Comparison of ENCODE assay signal across 8 cellular contexts in the genomic region with DNA sequence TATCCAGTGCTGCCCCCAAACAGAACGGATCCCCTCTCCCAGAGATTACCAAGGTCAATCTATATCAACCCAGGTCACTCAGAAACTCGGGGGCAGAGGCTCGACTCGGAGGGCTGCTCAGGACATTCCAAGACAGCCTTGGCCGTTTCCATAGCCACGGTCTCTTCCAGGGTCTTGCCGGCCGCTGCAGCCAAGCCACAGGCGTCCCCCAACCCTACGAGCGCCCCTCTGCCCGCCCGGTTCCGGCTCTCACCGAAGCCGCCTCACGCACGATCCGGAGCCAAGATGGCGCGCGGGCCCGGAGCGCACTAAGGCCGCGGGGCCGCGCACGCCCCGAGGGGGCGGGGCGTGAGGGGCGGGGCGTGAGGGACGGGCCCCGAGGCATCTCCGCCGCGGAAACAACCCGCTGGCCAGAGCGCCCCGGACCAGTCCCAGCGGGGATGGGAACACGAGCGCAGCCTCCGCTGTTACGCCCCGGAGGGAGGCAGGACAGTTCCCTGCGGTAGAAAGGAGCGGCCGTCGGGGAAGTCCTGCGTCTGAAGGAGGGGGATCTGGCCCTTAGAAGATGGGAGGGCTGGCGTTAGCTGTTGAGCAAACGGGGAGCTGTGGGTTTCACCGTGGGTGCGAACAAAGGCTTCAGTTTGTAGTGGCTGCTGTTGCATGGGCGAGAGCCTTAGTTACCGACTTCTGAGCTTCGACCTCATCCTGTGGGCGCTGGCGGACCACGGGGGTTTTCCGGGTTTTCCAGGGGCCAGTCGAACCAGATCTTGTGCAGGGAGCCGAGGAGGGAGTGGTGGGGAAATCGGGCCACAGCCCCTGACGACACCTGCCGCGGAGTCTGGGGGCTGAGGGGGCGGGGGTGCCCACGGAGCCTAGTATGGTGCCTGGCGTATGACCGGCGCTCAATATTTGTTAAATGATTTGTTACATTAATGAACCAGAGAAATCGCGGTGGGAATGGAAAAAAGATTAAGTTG. TPM values are rescaled to one million over a fixed set of nuclear protein-coding genes. Genes with fewer than 3 reads are reported as not detected.
A peak's percentile ranks its signal among the peaks of the same experiment; 100 is the strongest.
DNase-seq lines count a peak whose midpoint lies in the region; ATAC-seq and TF ChIP-seq lines count a peak whose summit lies in the region.

A gene with protein sequence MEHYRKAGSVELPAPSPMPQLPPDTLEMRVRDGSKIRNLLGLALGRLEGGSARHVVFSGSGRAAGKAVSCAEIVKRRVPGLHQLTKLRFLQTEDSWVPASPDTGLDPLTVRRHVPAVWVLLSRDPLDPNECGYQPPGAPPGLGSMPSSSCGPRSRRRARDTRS (minus strand): TSS at position 287 of the 977 bp plus-strand sequence. CDS start 801 bp downstream, outside the sequence.

- H3K9me3 Mint-ChIP-seq in IgD-negative memory B cell = no peaks in the 10 kb centered on the region

- no peak for TF ChIP-seq CTCF in foreskin keratinocyte (conservative IDR thresholded peaks at IDR 0.05)

- peaks cover 33% of the 10 kb centered on the region for H3K36me3 ChIP-seq in neuron (ENCODE audit: insufficient read depth, low read length)

- H3K36me3 Mint-ChIP-seq in IgD-negative memory B cell = peaks cover 5% of the 10 kb centered on the region

- no peaks in the 10 kb centered on the region for H3K27me3 Mint-ChIP-seq in IgD-negative memory B cell

- peaks cover 6 to 17% (median 14%) of the 10 kb centered on the region in 3 donors for H3K4me1 Mint-ChIP-seq in IgD-negative memory B cell

- peak within 1 kb of the TSS; percentile 28 to 96 (median 95) for H3K27ac Mint-ChIP-seq in IgD-negative memory B cell

- peak within 1 kb of the TSS; percentile 84 for H3K27ac ChIP-seq in foreskin keratinocyte

- H3K4me3 ChIP-seq in neuron (ENCODE audit: low read length) = peak within 1 kb of the TSS; percentile 60

- DNase-seq in DMS53 treated with DMSO at 0.1 percent for 48 hours (lab: John Stamatoyannopoulos, UW; ENCODE audit: unreplicated experiment) (peak; percentile 43), foreskin keratinocyte (peak; percentile 27 to 67), stromal cell of bone marrow (ENCODE audit: low read depth) (peak; percentile 71)
- DNase-seq in activated gamma-delta T cell treated with anti-CD3 and anti-CD28 coated beads, Interleukin-2, amount 50 U/mL, for 16 hours (ENCODE audit: low read depth) = peak; percentile 68

- peak; percentile 76 for ATAC-seq in GM21526 (IDR thresholded peaks at IDR 0.05; ENCODE audit: low FRiP score, unreplicated experiment)
- peak; percentile 81 for ATAC-seq in foreskin keratinocyte

- H3K4me3 Mint-ChIP-seq in IgD-negative memory B cell = peak within 1 kb of the TSS; percentile 87 to 96 (median 94)

- no peaks in the 10 kb centered on the region for H3K27me3 ChIP-seq in foreskin keratinocyte
- no peaks in the 10 kb centered on the region for H3K27me3 ChIP-seq in neuron (ENCODE audit: insufficient read depth, low read length)

- H2AFZ ChIP-seq in neuron (ENCODE audit: low read depth, low read length) = peak within 1 kb of the TSS; percentile 65

- peak; percentile 91 for TF ChIP-seq POLR2A in Raji (IDR thresholded peaks at IDR 0.05; ENCODE audit: insufficient read depth, low read depth, low read length)

- H3K4me1 ChIP-seq in foreskin keratinocyte (no peaks in the 10 kb centered on the region), neuron (ENCODE audit: insufficient read depth, low read length) (peaks cover 12% of the 10 kb centered on the region)

- no peaks in the 10 kb centered on the region for H3K9me3 ChIP-seq in neuron (ENCODE audit: low read length)

RNA-seq across cellular contexts. Expression of the gene that starts here (rescaled TPM):
- polyA plus RNA-seq in IgD-negative memory B cell (48.4 TPM), foreskin keratinocyte (28.4 and 33.1 TPM in 2 replicates)
- total RNA-seq in foreskin keratinocyte = 21.1 and 24.3 TPM in 2 replicates

Comparison
In these comparisons a context has a peak if more than half of its experiments do, and no peak if none do; other contexts are left out.
1. Peak in every context shown above with its lines: DNase-seq, ATAC-seq, H3K4me3 ChIP-seq and H3K27ac ChIP-seq.